1 cellular context compared by ENCODE assay signal in the genomic region with DNA sequence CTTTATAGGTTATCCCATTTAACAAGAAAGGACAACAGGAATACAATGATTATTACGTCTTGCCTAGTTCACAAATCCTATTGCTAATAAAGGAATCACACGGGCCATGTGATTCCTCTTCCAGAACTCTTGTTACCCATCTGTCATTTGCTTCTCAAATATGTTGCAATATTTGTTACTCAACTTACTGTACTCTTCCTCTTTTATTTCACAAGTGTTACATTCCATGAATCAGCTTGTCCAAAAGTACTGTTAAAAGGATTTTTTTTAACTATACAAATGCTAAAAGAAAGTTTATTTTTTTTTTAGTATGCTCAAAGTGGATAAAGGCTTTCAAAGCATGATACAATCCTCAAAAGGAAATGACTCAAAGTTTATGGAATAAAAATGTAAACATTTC.
TF ChIP-seq lines count a peak whose summit lies in the region.

No MANE protein-coding gene starts in this region.

TF ChIP-seq in IMR-90, 13 proteins besides CTCF, POLR2A, EP300 and RAD21 (continued from another document):
- TF ChIP-seq, protein P1, sequence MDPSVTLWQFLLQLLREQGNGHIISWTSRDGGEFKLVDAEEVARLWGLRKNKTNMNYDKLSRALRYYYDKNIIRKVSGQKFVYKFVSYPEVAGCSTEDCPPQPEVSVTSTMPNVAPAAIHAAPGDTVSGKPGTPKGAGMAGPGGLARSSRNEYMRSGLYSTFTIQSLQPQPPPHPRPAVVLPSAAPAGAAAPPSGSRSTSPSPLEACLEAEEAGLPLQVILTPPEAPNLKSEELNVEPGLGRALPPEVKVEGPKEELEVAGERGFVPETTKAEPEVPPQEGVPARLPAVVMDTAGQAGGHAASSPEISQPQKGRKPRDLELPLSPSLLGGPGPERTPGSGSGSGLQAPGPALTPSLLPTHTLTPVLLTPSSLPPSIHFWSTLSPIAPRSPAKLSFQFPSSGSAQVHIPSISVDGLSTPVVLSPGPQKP (IDR thresholded peaks at IDR 0.05; ENCODE audit: borderline replicate concordance, low read depth, low read length), result no peak
- TF ChIP-seq MXI1 (IDR thresholded peaks at IDR 0.05; ENCODE audit: borderline replicate concordance, low read depth, low read length), result 0 out of 2 replicates have a peak, but pooled peaks have one; percentile 38
